ENCODE assay signal across 8 cellular contexts in genomic region chr14:45083979-45084722, GRCh38. TPM values are rescaled to one million over a fixed set of nuclear protein-coding genes. Genes with fewer than 3 reads are reported as not detected.
DNase-seq lines count a peak whose midpoint lies in the region; ATAC-seq lines count a peak whose summit lies in the region.

TSS of gene PRPF39 (plus strand) at chr14:45084116. CDS start at chr14:45095240, 11,124 bp downstream.

- ATAC-seq in GM21367 (IDR thresholded peaks at IDR 0.05; ENCODE audit: unreplicated experiment) (peak; percentile 89), memory B cell (ENCODE audit: low read depth) (peak; percentile 92)
- ATAC-seq in effector memory CD8-positive, alpha-beta T cell (replicated peaks) = peak; percentile 90

- H3K4me3 Mint-ChIP-seq in effector memory CD8-positive, alpha-beta T cell = peak within 1 kb of the TSS; percentile 94 to 97
- H3K4me3 Mint-ChIP-seq in memory B cell = peak within 1 kb of the TSS; percentile 94

- H3K9me3 Mint-ChIP-seq in effector memory CD8-positive, alpha-beta T cell = no peaks in the 10 kb centered on the region
- no peaks in the 10 kb centered on the region for H3K9me3 Mint-ChIP-seq in memory B cell

- no peaks in the 10 kb centered on the region for H3K27me3 Mint-ChIP-seq in effector memory CD8-positive, alpha-beta T cell
- H3K27me3 Mint-ChIP-seq in memory B cell = no peaks in the 10 kb centered on the region

- peaks cover 9% of the 10 kb centered on the region for H3K36me3 Mint-ChIP-seq in effector memory CD8-positive, alpha-beta T cell (ENCODE audit: insufficient read depth)
- no peaks in the 10 kb centered on the region for H3K36me3 Mint-ChIP-seq in memory B cell

- H3K4me1 Mint-ChIP-seq in effector memory CD8-positive, alpha-beta T cell (ENCODE audit: low read depth in 2 of 2) = peaks cover 36 to 50% of the 10 kb centered on the region in 2 donors
- peaks cover 29% of the 10 kb centered on the region for H3K4me1 Mint-ChIP-seq in memory B cell

- DNase-seq in COR-L47 (lab: John Stamatoyannopoulos, UW) (peak; percentile 94), HT1080 (ENCODE audit: low read depth) (peak; percentile 88), NOMO-1 (lab: John Stamatoyannopoulos, UW; ENCODE audit: unreplicated experiment in 2 of 2) (peak; percentile 81 to 93), memory B cell (ENCODE audit: low spot score in 2 of 2) (peak; percentile 93 to 97)
- peak; percentile 92 to 93 (median 93) for DNase-seq in activated CD8-positive, alpha-beta memory T cell treated with anti-CD3 and anti-CD28 coated beads for 48 hours (ENCODE audit: low read depth in 2 of 3, low spot score in 2 of 3)
- peak; percentile 92 to 95 (median 94) for DNase-seq in effector memory CD8-positive, alpha-beta T cell
- DNase-seq in stimulated activated CD8-positive, alpha-beta memory T cell treated with anti-CD3 and anti-CD28 coated beads, Interleukin-12 subunit alpha, Interleukin-12 subunit beta, amount 100 ng/mL, for 1 hour (ENCODE audit: low read depth) = peak; percentile 90

- peak within 1 kb of the TSS; percentile 97 to 99 for H3K27ac Mint-ChIP-seq in effector memory CD8-positive, alpha-beta T cell
- peak within 1 kb of the TSS; percentile 96 for H3K27ac Mint-ChIP-seq in memory B cell

RNA-seq across cellular contexts. Expression of gene PRPF39, which starts in this region (rescaled TPM):
- total RNA-seq in HT1080 (2014; rRNA removed; shearing (Covaris generic)) = 22.8 and 26.8 TPM in 2 replicates
- polyA plus RNA-seq in HT1080 (2015; cell fraction: cytosol; rRNA removed) = 11.6 and 14.6 TPM in 2 replicates
- polyA plus RNA-seq in HT1080 (2015; cell fraction: nucleus; rRNA removed) = 104 TPM in 2 replicates

Comparison
In these comparisons a context has a peak if more than half of its experiments do, and no peak if none do; other contexts are left out.
1. Peak in every context shown above with its lines: DNase-seq and ATAC-seq.